In the genomic region with DNA sequence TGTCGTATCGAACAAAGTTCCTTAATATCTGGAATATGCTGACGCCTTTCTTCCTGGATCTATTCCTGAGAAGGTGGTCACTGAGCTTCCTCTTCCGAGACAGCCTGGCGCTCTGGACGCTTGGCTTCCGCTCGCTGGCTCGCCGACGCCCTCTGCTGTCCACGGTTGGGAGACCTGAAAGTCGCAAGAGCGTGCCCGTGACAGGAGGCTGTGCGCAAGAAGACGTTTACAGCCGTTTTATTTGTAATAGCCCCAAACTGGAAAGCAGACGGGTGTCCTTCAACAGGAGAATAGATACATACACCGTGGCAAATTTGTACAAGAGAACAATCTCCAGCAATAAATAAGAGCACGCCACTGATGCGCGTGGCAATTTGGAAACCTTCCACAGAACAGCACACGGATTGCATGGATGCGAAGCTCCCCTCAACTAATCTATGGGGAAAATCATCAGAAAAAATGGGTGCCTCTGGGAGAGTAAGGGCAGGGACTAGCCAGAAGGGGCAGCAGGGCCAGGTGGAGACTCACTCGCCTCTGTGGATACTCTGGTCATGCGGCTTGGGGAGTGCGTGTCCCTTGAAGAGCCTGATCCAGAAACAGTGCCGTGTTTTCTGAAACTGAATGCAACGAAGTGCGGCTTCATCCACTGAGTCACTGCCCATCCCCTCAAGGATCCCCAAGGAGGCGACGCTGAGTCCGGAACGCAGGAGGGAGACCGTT, we compare ENCODE assay signal across 8 cellular contexts.
DNase-seq lines count a peak whose midpoint lies in the region; ATAC-seq and TF ChIP-seq lines count a peak whose summit lies in the region.

No MANE protein-coding gene starts in this region.

- no peaks in the 10 kb centered on the region for H3K27me3 ChIP-seq in effector memory CD4-positive, alpha-beta T cell (replicated peaks; ENCODE audit: control insufficient read depth, insufficient read depth, low read length, poor library complexity, severe bottlenecking)

- peaks cover 5% of the 10 kb centered on the region for H3K4me1 Mint-ChIP-seq in memory B cell

- peak overlapping the region; percentile 43 for H3K4me3 Mint-ChIP-seq in memory B cell

- peak; percentile 66 for ATAC-seq in HG02938 (IDR thresholded peaks at IDR 0.05; ENCODE audit: unreplicated experiment)
- peak; percentile 67 for ATAC-seq in memory B cell (ENCODE audit: low read depth)

- TF ChIP-seq CTCF in GM12864 (IDR thresholded peaks at IDR 0.05; ENCODE audit: low read depth, low read length, missing control alignments) = peak; percentile 89

- H3K27ac Mint-ChIP-seq in memory B cell = no peak overlapping the region

- peaks cover 9% of the 10 kb centered on the region for H3K4me1 ChIP-seq in effector memory CD4-positive, alpha-beta T cell (ENCODE audit: control insufficient read depth, insufficient read depth, low read length, poor library complexity, severe bottlenecking)

- H3K27me3 Mint-ChIP-seq in memory B cell = peaks cover 10% of the 10 kb centered on the region

- no peaks in the 10 kb centered on the region for H3K9me3 ChIP-seq in effector memory CD4-positive, alpha-beta T cell (ENCODE audit: control insufficient read depth, low read length)

- H3K4me3 ChIP-seq in GM12864 (ENCODE audit: low read depth, low read length) = no peak overlapping the region
- H3K4me3 ChIP-seq in effector memory CD4-positive, alpha-beta T cell (ENCODE audit: insufficient read depth, low read depth, low read length, poor library complexity, severe bottlenecking) = no peak overlapping the region

- H3K27ac ChIP-seq in effector memory CD4-positive, alpha-beta T cell (ENCODE audit: insufficient read depth, low read length, poor library complexity, severe bottlenecking) = no peak overlapping the region

- peaks cover 1% of the 10 kb centered on the region for H3K9me3 Mint-ChIP-seq in memory B cell

- no peaks in the 10 kb centered on the region for H3K36me3 ChIP-seq in effector memory CD4-positive, alpha-beta T cell (ENCODE audit: control insufficient read depth, insufficient read depth, low read length)

- H3K36me3 Mint-ChIP-seq in memory B cell = no peaks in the 10 kb centered on the region

- DNase-seq in GM12864 (ENCODE audit: low read depth) (peak; percentile 10), NCI-H526 (lab: John Stamatoyannopoulos, UW) (peak; percentile 58 to 83), memory B cell (ENCODE audit: low spot score in 2 of 2) (peak; percentile 55 to 64), RKO (ENCODE audit: low spot score) (no peak)
- DNase-seq in activated CD8-positive, alpha-beta memory T cell treated with anti-CD3 and anti-CD28 coated beads for 4 hours (ENCODE audit: low read depth in 2 of 2) = peak; percentile 41 to 42
- peak; percentile 35 to 55 (median 46) for DNase-seq in effector memory CD4-positive, alpha-beta T cell
- peak; percentile 48 to 82 (median 57) for DNase-seq in stimulated activated CD4-positive, alpha-beta T cell treated with anti-CD3 and anti-CD28 coated beads, TNF-alpha, amount 100 ng/mL, for 48 hours (ENCODE audit: low read depth in 3 of 3)
